In genomic region chr7:30147223-30147622, GRCh38 we compare ENCODE assay signal across 29 cellular contexts. TPM values are rescaled to one million over a fixed set of nuclear protein-coding genes. Genes with fewer than 3 reads are reported as not detected.
DNase-seq lines count a peak whose midpoint lies in the region; ATAC-seq, FAIRE-seq and TF ChIP-seq lines count a peak whose summit lies in the region.
"Had no signal": no experiment of that assay in that cellular context is flagged by ENCODE, and none has a peak within 500 bp of the region (broad histone marks: within the 10 kb centered on the region; RNA-seq: fewer than 3 reads in every experiment).

No MANE protein-coding gene starts in this region.

- H3F3A ChIP-seq in Loucy (ENCODE audit: low read depth) = peaks cover 9% of the 10 kb centered on the region; the same call in 1 of the 2 replicates

- POLR2A ChIA-PET in K562 (lab: Yijun Ruan, JAX) = interaction anchor here (0.6 to 1.8 kb wide), 4 partner anchors 10 to 262 kb away, joined by 3 to 4 read pairs (median 3); no protein-coding TSS in a partner anchor

- TF ChIP-seq EP300 in K562 (IDR thresholded peaks at IDR 0.05; ENCODE audit: low read length) = no peak

- no TSS peak for BruUV-seq in K562 (replicated peaks; lab: Mats Ljungman, UMichigan)

- H3K4me3 ChIP-seq in BLaER1 = no peak overlapping the region
- H3K4me3 ChIP-seq in Loucy (ENCODE audit: low read length, poor library complexity, severe bottlenecking) = peak overlapping the region; percentile 26
- H3K4me3 ChIP-seq in K562 = no peak overlapping the region
- peak overlapping the region; percentile 21 to 45 for H3K4me3 ChIP-seq in kidney (ENCODE audit: low read length in 2 of 2)
- H3K4me3 ChIP-seq in Peyer's patch = no peak overlapping the region
- H3K4me3 ChIP-seq: A549, breast epithelium, colonic mucosa, left lung, PC-9, stomach had no signal

- H3K27me3 ChIP-seq in BLaER1 = no peaks in the 10 kb centered on the region
- H3K27me3 ChIP-seq in Loucy (ENCODE audit: insufficient read depth, low read length, poor library complexity, severe bottlenecking) = no peaks in the 10 kb centered on the region
- no peaks in the 10 kb centered on the region for H3K27me3 ChIP-seq in K562 (ENCODE audit: control insufficient read depth in 2 of 2, insufficient read depth in 2 of 2, low read length in 2 of 2)
- no peaks in the 10 kb centered on the region for H3K27me3 ChIP-seq in Peyer's patch
- H3K27me3 ChIP-seq: breast epithelium, colonic mucosa, left lung, stomach had no signal

- TF ChIP-seq POLR2A in K562 (conservative IDR thresholded peaks at IDR 0.05) = no peak
- TF ChIP-seq POLR2A in Peyer's patch (IDR thresholded peaks at IDR 0.05) = no peak

- intact Hi-C loops in K562 (cut with micrococcal nuclease) = no loop called here
- intact Hi-C loops in kidney (cut with DNase I) = no loop called here

- ATAC-seq in K562 = peak; percentile 15
- no peak for ATAC-seq in HG02763 (IDR thresholded peaks at IDR 0.05; ENCODE audit: unreplicated experiment)
- ATAC-seq: A549; left lung; naive thymus-derived CD4-positive, alpha-beta T cell had no signal

- H3K27ac ChIP-seq in BLaER1 (peak overlapping the region; percentile 29; the same call in 1 of the 2 replicates), K562 (ENCODE audit: extremely low read depth, low read depth, low read length) (peak overlapping the region; percentile 34; the same call in 2 of the 3 replicates), kidney (ENCODE audit: low read depth in 2 of 2, low read length in 2 of 2) (peak overlapping the region; percentile 64 to 69), Peyer's patch (no peak overlapping the region)
- H3K27ac ChIP-seq: A549, colonic mucosa, left lung, PC-9, VCaP had no signal

- DNase-seq in K562 (ENCODE audit: extremely low read depth in 1 of 4, low spot score in 3 of 4) = peak in 1 of 4 experiments; percentile 43
- no peak for DNase-seq in kidney
- DNase-seq in GM10266 (ENCODE audit: extremely low spot score) = no peak
- no peak for DNase-seq in Peyer's patch
- no peak for DNase-seq in stimulated activated CD4-positive, alpha-beta T cell treated with anti-CD3 and anti-CD28 coated beads, Interleukin-15, amount 100 ng/mL, for 24 hours
- DNase-seq: activated CD4-positive, alpha-beta T cell treated with anti-CD3 and anti-CD28 coated beads for 4 hours; activated naive CD4-positive, alpha-beta T cell treated with Interleukin-2 at 50 U/mL for 16 hours; amniotic stem cell; colonic mucosa; Kasumi-1; naive thymus-derived CD4-positive, alpha-beta T cell; NCI-H2171; NCI-H524; PC-9; SHP77; stimulated activated CD8-positive, alpha-beta memory T cell treated with anti-CD3 and anti-CD28 coated beads, Interleukin-4, amount 100 ng/mL, for 48 hours; stomach; trophoblast cell had no signal

- H3K9ac ChIP-seq in BLaER1 (no peak overlapping the region; the same call in 1 of the 2 replicates), Loucy (ENCODE audit: low read depth, low read length, poor library complexity, severe bottlenecking) (peak overlapping the region; percentile 42), K562 (ENCODE audit: insufficient read depth in 1 of 2, low read depth in 2 of 2, low read length in 2 of 2) (peak overlapping the region; percentile 42 to 62; a peak in 3 of 4 replicates), kidney (ENCODE audit: low read length in 2 of 2) (peak overlapping the region in 1 of 2 donors; percentile 56)

- H3K4me2 ChIP-seq in BLaER1 = peak overlapping the region; percentile 86
- peak overlapping the region; percentile 49 for H3K4me2 ChIP-seq in Loucy (ENCODE audit: low read depth, low read length, poor library complexity, severe bottlenecking)
- peak overlapping the region; percentile 72; the same call in 1 of the 2 replicates for H3K4me2 ChIP-seq in K562 (ENCODE audit: insufficient read depth, low read length)
- H3K4me2 ChIP-seq: A549, PC-9 had no signal

- H3K4me1 ChIP-seq in BLaER1 (peaks cover 72% of the 10 kb centered on the region), Loucy (ENCODE audit: insufficient read depth, low read length, poor library complexity, severe bottlenecking) (peaks cover 64% of the 10 kb centered on the region), K562 (replicated peaks in 1 of 2; ENCODE audit: control insufficient read depth in 2 of 2, insufficient read depth in 2 of 2, low read length in 2 of 2) (peaks cover 12 to 62% of the 10 kb centered on the region in 2 experiments; a peak in 4 of 5 replicates), kidney (ENCODE audit: control insufficient read depth in 1 of 2, insufficient read depth in 1 of 2, low read depth in 1 of 2, low read length in 2 of 2) (peaks cover 10 to 24% of the 10 kb centered on the region in 2 donors), Peyer's patch (peaks cover 0 to 10% (median 0%) of the 10 kb centered on the region in 4 donors)

- no peaks in the 10 kb centered on the region for H3K9me2 ChIP-seq in Loucy (replicated peaks; ENCODE audit: low read depth, low read length)

- TF ChIP-seq CTCF in Loucy (conservative IDR thresholded peaks at IDR 0.05; ENCODE audit: low read length) (no peak), K562 (IDR thresholded peaks at IDR 0.05 in 2 of 3, conservative IDR thresholded peaks at IDR 0.05 in 1 of 3; ENCODE audit: insufficient read depth in 2 of 3, low read depth in 1 of 3, low read length in 3 of 3) (no peak), kidney (IDR thresholded peaks at IDR 0.05; ENCODE audit: borderline replicate concordance, extremely low read depth, insufficient read depth) (no peak), GM10266 (IDR thresholded peaks at IDR 0.05; ENCODE audit: control insufficient read depth, insufficient read depth, low read depth, missing control alignments) (no peak), Peyer's patch (IDR thresholded peaks at IDR 0.05) (no peak)

- FAIRE-seq in K562 (lab: Jason Lieb, UNC) (no peak), kidney (lab: Jason Lieb, UNC) (no peak)
- FAIRE-seq: A549, endometrium, G401.6, H1, HTR-8/SVneo had no signal

- in situ Hi-C loops in K562 (cut with MboI) = no loop called here

- no peaks in the 10 kb centered on the region for H3K9me1 ChIP-seq in K562 (ENCODE audit: control insufficient read depth, insufficient read depth, low read length)

- H3K79me2 ChIP-seq in Loucy (ENCODE audit: insufficient read depth, low read length) (no peaks in the 10 kb centered on the region), K562 (ENCODE audit: control insufficient read depth, insufficient read depth, low read length) (no peaks in the 10 kb centered on the region; the same call in 2 of the 3 replicates)

- H2AFZ ChIP-seq in Loucy (ENCODE audit: low read length) = peak overlapping the region; percentile 43
- H2AFZ ChIP-seq in K562 (ENCODE audit: low read depth, low read length) = peak overlapping the region; percentile 7; the same call in 1 of the 2 replicates
- H2AFZ ChIP-seq: PC-9 had no signal

- WGBS in K562 (ENCODE audit: insufficient coverage, low coverage, missing lambda C conversion rate) = 46% methylated on average over 4 of the region's 4 CpGs

- no peaks in the 10 kb centered on the region for H3K9me3 ChIP-seq in BLaER1
- H3K9me3 ChIP-seq in Loucy (ENCODE audit: insufficient read depth, low read depth, low read length) = no peaks in the 10 kb centered on the region
- no peaks in the 10 kb centered on the region for H3K9me3 ChIP-seq in K562 (replicated peaks; ENCODE audit: control insufficient read depth, insufficient read depth, low read depth, low read length)
- no peaks in the 10 kb centered on the region for H3K9me3 ChIP-seq in kidney (ENCODE audit: control insufficient read depth in 1 of 2, low read length in 2 of 2)
- no peaks in the 10 kb centered on the region for H3K9me3 ChIP-seq in Peyer's patch
- H3K9me3 ChIP-seq: A549, breast epithelium, colonic mucosa, left lung, stomach had no signal

- TF ChIP-seq RAD21 in K562 (CRISPR knock-in tag; conservative IDR thresholded peaks at IDR 0.05 in 1 of 2, IDR thresholded peaks at IDR 0.05 in 1 of 2) = no peak

- H3K36me3 ChIP-seq in BLaER1 (no peaks in the 10 kb centered on the region), Loucy (ENCODE audit: insufficient read depth, low read length) (no peaks in the 10 kb centered on the region), K562 (ENCODE audit: control insufficient read depth, insufficient read depth, low read length) (peaks cover under 1% of the 10 kb centered on the region; the same call in 1 of the 3 replicates), kidney (ENCODE audit: control insufficient read depth in 1 of 2, insufficient read depth in 2 of 2, low read length in 2 of 2) (peaks cover under 1 to 6% of the 10 kb centered on the region in 2 donors), Peyer's patch (peaks cover 0 to 5% (median 0%) of the 10 kb centered on the region in 3 donors)
- H3K36me3 ChIP-seq: breast epithelium, colonic mucosa, left lung had no signal

- H4K20me1 ChIP-seq in BLaER1 (no peaks in the 10 kb centered on the region), Loucy (ENCODE audit: insufficient read depth, low read length, poor library complexity, severe bottlenecking) (no peaks in the 10 kb centered on the region), K562 (replicated peaks; ENCODE audit: control insufficient read depth, insufficient read depth, low read length) (no peaks in the 10 kb centered on the region)

- CTCF ChIA-PET in K562 (lab: Yijun Ruan, JAX; ENCODE audit: low intra/inter-chr PET ratio) = no interaction called here

TF ChIP-seq in K562, 482 proteins besides CTCF, POLR2A, EP300 and RAD21 (continues in another document):
- no peak for TF ChIP-seq ASH1L (IDR thresholded peaks at IDR 0.05; ENCODE audit: borderline replicate concordance, low read depth, partially characterized antibody)

RNA-seq across cellular contexts. Expression of gene MTURN, which starts 12.4 kb away (rescaled TPM):
- total RNA-seq in K562 (2011; cell fraction: chromatin; rRNA removed; ENCODE audit: low replicate concordance) = 10.7 and 25.4 TPM in 2 replicates
- total RNA-seq in K562 (2011; cell fraction: nucleolus; rRNA removed) = 8.7 and 10.9 TPM in 2 replicates
- 20.8 and 31.9 TPM in 2 replicates for total RNA-seq in K562 (2011; cell fraction: nucleoplasm; rRNA removed)
- total RNA-seq in K562 (2014; rRNA removed) (8.8 and 10.0 TPM in 2 replicates), K562 (2014; rRNA removed; fragmentation: Illumina TruSeq; extraction: Trizol) (6.4 and 7.8 TPM in 2 replicates), K562 (2015; rRNA removed; fragmentation: Illumina TruSeq; extraction: Trizol) (1.4 and 1.6 TPM in 2 replicates), K562 (2021) (5.0 and 7.7 TPM in 2 replicates), kidney (80.1 TPM), Peyer's patch (10 to 100 TPM in 3 of 4 donors, 1 to 10 TPM in 1; 2.3 to 18.2 (median 13.8) TPM)
- polyA plus RNA-seq in K562 (2011; rRNA removed) (9.2 and 14.8 TPM in 2 replicates), K562 (2014; fragmentation: Illumina TruSeq; extraction: Trizol) (5.3 TPM in 2 replicates), K562 (2014; fragmentation: Nextera tagmentation; extraction: Ambion mirVana) (1 to 10 TPM in 1 of 2 experiments, under 1 TPM in 1; 0.94 to 1.0 TPM), K562 (2014; rRNA removed) (6.5 and 8.0 TPM in 2 replicates), kidney (ENCODE audit: insufficient read depth, low read depth, low replicate concordance) (54.7 TPM)
- polyA plus RNA-seq in K562 (2011; cell fraction: cytosol; rRNA removed) = 5.6 and 7.0 TPM in 2 replicates
- 23.8 and 26.1 TPM in 2 replicates for polyA plus RNA-seq in K562 (2011; cell fraction: nucleus; rRNA removed)
- 3.4 and 5.4 TPM in 2 replicates for polyA plus RNA-seq in K562 (2012)
- polyA minus RNA-seq in K562 (2011; rRNA and poly(A)+ RNA removed) = 9.0 and 14.6 TPM in 2 replicates
- 1.7 and 6.6 TPM in 2 replicates for polyA minus RNA-seq in K562 (2011; cell fraction: cytosol; rRNA and poly(A)+ RNA removed)
- polyA minus RNA-seq in K562 (2011; cell fraction: nucleus; rRNA and poly(A)+ RNA removed) = 7.0 and 9.3 TPM in 2 replicates

Comparison
In these comparisons a context has a peak if more than half of its experiments do, and no peak if none do; other contexts are left out.
1. H3K27ac ChIP-seq: peak in BLaER1 (single experiment), K562 (single experiment) and kidney (2 of 2); none in Peyer's patch (0 of 4).
2. H3K4me3 ChIP-seq: peak in Loucy (single experiment) and kidney (2 of 2); none in BLaER1 (single experiment), K562 (single experiment) and Peyer's patch (0 of 4).
3. Peak in every context shown above with its lines, with median percentiles within 50 percentile points of each other: H3K4me2 ChIP-seq.